In the genomic region with DNA sequence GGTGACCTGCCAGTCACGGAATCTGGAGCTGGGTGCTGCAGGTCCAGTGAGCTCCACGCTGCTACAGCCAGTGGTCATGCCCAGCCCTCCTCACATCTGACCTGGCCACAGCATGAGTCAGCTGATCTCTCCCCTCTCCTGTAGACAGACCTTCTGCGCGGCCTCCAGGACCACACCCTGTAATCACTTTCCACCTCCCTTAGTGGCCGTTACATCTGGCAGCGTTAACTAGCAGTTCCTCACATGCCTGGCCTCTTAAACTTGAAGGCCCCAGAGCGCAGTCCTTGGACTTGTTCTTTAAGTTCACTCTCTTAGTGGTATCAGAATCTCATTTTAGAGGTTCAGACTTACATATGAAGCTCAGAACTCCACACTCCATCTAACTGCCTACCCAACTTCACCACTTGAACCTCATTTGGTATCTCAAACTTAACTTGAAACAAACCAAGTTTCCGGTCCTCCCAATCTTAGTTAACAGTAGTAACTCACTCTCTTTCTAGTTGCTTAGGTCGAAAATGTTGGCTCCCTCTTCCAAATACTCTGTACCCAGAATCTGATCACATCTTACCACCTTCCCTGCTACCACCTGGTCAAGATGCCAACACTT, we compare ENCODE assay signal across 22 cellular contexts. TPM values are rescaled to one million over a fixed set of nuclear protein-coding genes. Genes with fewer than 3 reads are reported as not detected.
A peak's percentile ranks its signal among the peaks of the same experiment; 100 is the strongest.
DNase-seq lines count a peak whose midpoint lies in the region; ATAC-seq, FAIRE-seq and TF ChIP-seq lines count a peak whose summit lies in the region.
"Had no signal": no experiment of that assay in that cellular context is flagged by ENCODE, and none has a peak within 500 bp of the region (broad histone marks: within the 10 kb centered on the region; RNA-seq: fewer than 3 reads in every experiment).

No MANE protein-coding gene starts in this region.

- CTCF ChIA-PET in Calu3 (lab: Charles Lee): interaction anchor here (0.7 kb wide), 1 partner anchor 11 kb away, joined by 3 read pairs; no protein-coding TSS in a partner anchor

- no peak overlapping the region for H3K27ac Mint-ChIP-seq in Calu3 (ENCODE audit: unreplicated experiment)

- DNase-seq in Calu3: peak; percentile 15
- peak; percentile 9 for DNase-seq in NOMO-1 treated with dmso at 0.1 percent for 144 hours (lab: John Stamatoyannopoulos, UW; ENCODE audit: unreplicated experiment)
- DNase-seq in erythroblast (lab: John Stamatoyannopoulos, UW): peak; percentile 87 to 96
- no peak for DNase-seq in mucosa of descending colon
- DNase-seq in ovary: no peak
- DNase-seq in NCI-H1694 treated with DMSO at 0.1 percent for 48 hours (lab: John Stamatoyannopoulos, UW): no peak
- DNase-seq in GM20000 (ENCODE audit: low spot score): no peak
- no peak for DNase-seq in HTR-8/SVneo (ENCODE audit: insufficient read length, low spot score)
- DNase-seq: activated effector memory CD4-positive, alpha-beta T cell treated with Interleukin-2 at 50 U/mL for 16 hours; activated naive CD8-positive, alpha-beta T cell treated with anti-CD3 and anti-CD28 coated beads, Interleukin-2, amount 50 U/mL, for 24 hours; COR-L47; Kasumi-1; midbrain; NCI-H187 treated with DMSO at 0.1 percent for 48 hours; NCI-H510A; SHP77 had no signal

- TF ChIP-seq CTCF in Calu3 (IDR thresholded peaks at IDR 0.05; ENCODE audit: unreplicated experiment): no peak
- no peak for TF ChIP-seq CTCF in mucosa of descending colon (IDR thresholded peaks at IDR 0.05)
- TF ChIP-seq CTCF in ovary (IDR thresholded peaks at IDR 0.05): no peak
- TF ChIP-seq CTCF in GM20000 (IDR thresholded peaks at IDR 0.05; ENCODE audit: extremely low read depth, missing control alignments): no peak

- 91 to 95% (median 95%) methylated on average over 9 of the region's 9 CpGs for WGBS in ovary, 3 donors

- no peaks in the 10 kb centered on the region for H3K4me1 Mint-ChIP-seq in Calu3 (ENCODE audit: low read depth, unreplicated experiment)
- H3K4me1 Mint-ChIP-seq: neural crest cell had no signal

- intact Hi-C loops in Calu3 (cut with micrococcal nuclease; ENCODE audit: unreplicated experiment): loop anchor here (5.0 kb wide), 3 partner anchors 269 to 354 kb away; no protein-coding TSS in a partner anchor
- intact Hi-C loops in mucosa of descending colon (cut with DNase I, micrococcal nuclease): no loop called here
- intact Hi-C loops in ovary (cut with DNase I): loop anchor here in 2 of 4 donors (5.0 to 10.0 kb wide), 2 partner anchors 152 to 1651 kb away; no protein-coding TSS in a partner anchor

- peak; percentile 54 for ATAC-seq in mucosa of descending colon
- ATAC-seq: activated naive CD8-positive, alpha-beta T cell treated with anti-CD3 and anti-CD28 coated beads, Interleukin-2, amount 50 U/mL, for 24 hours; gastroesophageal sphincter; HCT116 had no signal

- no peak for TF ChIP-seq EP300 in ovary (IDR thresholded peaks at IDR 0.05)

- no peaks in the 10 kb centered on the region for H3K9me3 Mint-ChIP-seq in Calu3 (ENCODE audit: low read depth, unreplicated experiment)
- H3K9me3 Mint-ChIP-seq: activated naive CD8-positive, alpha-beta T cell treated with anti-CD3 and anti-CD28 coated beads, Interleukin-2, amount 50 U/mL, for 24 hours; neural crest cell had no signal

- H3K27me3 ChIP-seq in ovary: no peaks in the 10 kb centered on the region
- H3K27me3 ChIP-seq: gastroesophageal sphincter, upper lobe of left lung had no signal

- H3K36me3 Mint-ChIP-seq in Calu3 (ENCODE audit: insufficient read depth, unreplicated experiment): no peaks in the 10 kb centered on the region

- H3K9me3 ChIP-seq in mucosa of descending colon (no peaks in the 10 kb centered on the region), ovary (no peaks in the 10 kb centered on the region)
- H3K9me3 ChIP-seq: gastroesophageal sphincter, upper lobe of left lung had no signal

- no peak for FAIRE-seq in HTR-8/SVneo (lab: Jason Lieb, UNC)

- H3K4me3 Mint-ChIP-seq in Calu3 (ENCODE audit: low read depth, unreplicated experiment): no peak overlapping the region
- H3K4me3 Mint-ChIP-seq: activated naive CD8-positive, alpha-beta T cell treated with anti-CD3 and anti-CD28 coated beads, Interleukin-2, amount 50 U/mL, for 24 hours; neural crest cell had no signal

- no peaks in the 10 kb centered on the region for H3K27me3 Mint-ChIP-seq in Calu3 (ENCODE audit: unreplicated experiment)
- H3K27me3 Mint-ChIP-seq: activated naive CD8-positive, alpha-beta T cell treated with anti-CD3 and anti-CD28 coated beads, Interleukin-2, amount 50 U/mL, for 24 hours had no signal

- H3K4me3 ChIP-seq in mucosa of descending colon (no peak overlapping the region), ovary (no peak overlapping the region)
- H3K4me3 ChIP-seq: gastroesophageal sphincter, upper lobe of left lung had no signal

- H3K4me1 ChIP-seq in mucosa of descending colon (ENCODE audit: low read depth): no peaks in the 10 kb centered on the region
- H3K4me1 ChIP-seq in ovary (ENCODE audit: insufficient read depth): no peaks in the 10 kb centered on the region

- BruUV-seq in Calu3 (replicated peaks; lab: Mats Ljungman, UMichigan): no TSS peak

- no peak overlapping the region for H3K27ac ChIP-seq in ovary
- H3K27ac ChIP-seq: gastroesophageal sphincter, WERI-Rb-1 had no signal

- H3K36me3 ChIP-seq in mucosa of descending colon (ENCODE audit: low read depth) (no peaks in the 10 kb centered on the region), ovary (no peaks in the 10 kb centered on the region)
- H3K36me3 ChIP-seq: upper lobe of left lung, WERI-Rb-1 had no signal

- TF ChIP-seq POLR2A in erythroblast (IDR thresholded peaks at IDR 0.05; ENCODE audit: low read length): peak; percentile 43
- no peak for TF ChIP-seq POLR2A in ovary (IDR thresholded peaks at IDR 0.05)

RNA-seq across cellular contexts. Expression of a gene that starts 22.7 kb away (rescaled TPM):
- 24.6 and 25.2 TPM in 2 replicates for total RNA-seq in Calu3 (2022)
- 10 to 100 TPM; 17.3 to 27.0 (median 24.6) TPM for total RNA-seq in mucosa of descending colon
- total RNA-seq in ovary: 10 to 100 TPM in 6 of 7 donors, 1 to 10 TPM in 1; 8.8 to 18.8 (median 12.9) TPM
- 10 to 100 TPM in 1 of 2 donors, 1 to 10 TPM in 1; 7.1 to 16.3 TPM for polyA plus RNA-seq in ovary

RNA-seq across cellular contexts. Expression of a gene that starts 30.8 kb away (rescaled TPM):
- not detected in 2 replicates for total RNA-seq in Calu3 (2022)
- total RNA-seq in mucosa of descending colon: under 1 TPM in 1 of 3 donors, not detected in 2; 0.32 TPM
- total RNA-seq in ovary: under 1 TPM in 1 of 7 donors, not detected in 6; 0.32 TPM
- under 1 TPM; 0.11 to 0.52 TPM for polyA plus RNA-seq in ovary
- total RNA-seq: epithelial cell of proximal tubule, neural crest cell, upper lobe of left lung had no signal

Comparison
In these comparisons a context has a peak if more than half of its experiments do, and no peak if none do; other contexts are left out.
1. DNase-seq: peak in Calu3 (single experiment), NOMO-1 treated with dmso at 0.1 percent for 144 hours (single experiment) and erythroblast (2 of 2); none in mucosa of descending colon (0 of 3), ovary (0 of 5), NCI-H1694 treated with DMSO at 0.1 percent for 48 hours (single experiment), GM20000 (single experiment) and HTR-8/SVneo (single experiment).